Comparison of ENCODE assay signal across 19 cellular contexts in genomic region chr18:23547806-23548205, GRCh38. TPM values are rescaled to one million over a fixed set of nuclear protein-coding genes. Genes with fewer than 3 reads are reported as not detected.
DNase-seq lines count a peak whose midpoint lies in the region; ATAC-seq and TF ChIP-seq lines count a peak whose summit lies in the region.
"Had no signal": no experiment of that assay in that cellular context is flagged by ENCODE, and none has a peak within 500 bp of the region (broad histone marks: within the 10 kb centered on the region; RNA-seq: fewer than 3 reads in every experiment).

No MANE protein-coding gene starts in this region.

- H4K20me1 ChIP-seq in PC-3 (ENCODE audit: low read length), result no peaks in the 10 kb centered on the region
- no peaks in the 10 kb centered on the region for H4K20me1 ChIP-seq in MM.1S (ENCODE audit: insufficient read depth, low read length)

- intact Hi-C loops in PC-3 (cut with micrococcal nuclease), result no loop called here
- intact Hi-C loops in CD4-positive, alpha-beta memory T cell (cut with micrococcal nuclease), result no loop called here

- TF ChIP-seq CTCF in PC-3 (conservative IDR thresholded peaks at IDR 0.05; ENCODE audit: low read depth, low read length) (no peak), MM.1S (IDR thresholded peaks at IDR 0.05; ENCODE audit: low read length) (no peak)

- peaks cover under 1 to 9% (median 5%) of the 10 kb centered on the region in 4 donors for H3K4me1 Mint-ChIP-seq in CD4-positive, alpha-beta memory T cell
- H3K4me1 Mint-ChIP-seq: neural crest cell had no signal

- no peak overlapping the region for H2AFZ ChIP-seq in PC-3 (ENCODE audit: low read length)
- no peak overlapping the region for H2AFZ ChIP-seq in MM.1S (ENCODE audit: low read length)

- POLR2A ChIA-PET in PC-3 (lab: Charles Lee; ENCODE audit: unreplicated experiment), result no interaction called here
- POLR2A ChIA-PET in CD4-positive, alpha-beta memory T cell (lab: Charles Lee; ENCODE audit: partially characterized antibody), result no interaction called here

- no peaks in the 10 kb centered on the region for H3K9me3 Mint-ChIP-seq in CD4-positive, alpha-beta memory T cell
- H3K9me3 Mint-ChIP-seq: neural crest cell had no signal

- H3K4me1 ChIP-seq in PC-3 (ENCODE audit: insufficient read depth, low read length) (peaks cover 7% of the 10 kb centered on the region; the same call in 1 of the 2 replicates), MM.1S (ENCODE audit: low read length) (peaks cover 1% of the 10 kb centered on the region)
- peaks cover 4% of the 10 kb centered on the region for H3K4me1 ChIP-seq in CD4-positive, alpha-beta memory T cell (ENCODE audit: insufficient read depth, low read length)
- H3K4me1 ChIP-seq: ascending aorta, sigmoid colon had no signal

- H3F3A ChIP-seq in PC-3 (ENCODE audit: low read length, unreplicated experiment), result no peaks in the 10 kb centered on the region
- H3F3A ChIP-seq in MM.1S (ENCODE audit: insufficient read depth, low read length), result peaks cover 3% of the 10 kb centered on the region; the same call in 1 of the 2 replicates

- CTCF ChIA-PET in PC-3 (lab: Charles Lee), result no interaction called here
- CTCF ChIA-PET in CD4-positive, alpha-beta memory T cell (lab: Charles Lee; ENCODE audit: partially characterized antibody), result no interaction called here

- H3K27ac Mint-ChIP-seq in CD4-positive, alpha-beta memory T cell, result peak overlapping the region in 2 of 7 donors; percentile 4 to 16

- no peak overlapping the region for H3K4me3 Mint-ChIP-seq in CD4-positive, alpha-beta memory T cell
- H3K4me3 Mint-ChIP-seq: neural crest cell had no signal

- H3K9me3 ChIP-seq in PC-3 (ENCODE audit: low read length) (no peaks in the 10 kb centered on the region), MM.1S (replicated peaks; ENCODE audit: insufficient read depth, low read length) (no peaks in the 10 kb centered on the region)
- no peaks in the 10 kb centered on the region for H3K9me3 ChIP-seq in CD4-positive, alpha-beta memory T cell (ENCODE audit: control insufficient read depth in 1 of 2, low read length in 2 of 2)
- H3K9me3 ChIP-seq: ascending aorta, sigmoid colon had no signal

- peak overlapping the region; percentile 0; the same call in 1 of the 2 replicates for H3K27ac ChIP-seq in PC-3 (ENCODE audit: low read length)
- peak overlapping the region; percentile 30 for H3K27ac ChIP-seq in epithelial cell of prostate
- no peak overlapping the region for H3K27ac ChIP-seq in CD4-positive, alpha-beta memory T cell (ENCODE audit: low read depth, low read length)
- no peak overlapping the region for H3K27ac ChIP-seq in MM.1S (ENCODE audit: low read length)
- H3K27ac ChIP-seq: ascending aorta, C4-2B, sigmoid colon had no signal

- no peak overlapping the region for H3K4me2 ChIP-seq in PC-3 (ENCODE audit: low read length)
- no peak overlapping the region for H3K4me2 ChIP-seq in MM.1S (ENCODE audit: low read depth, low read length)

- no TSS peak for BruUV-seq in PC-3 (replicated peaks; lab: Mats Ljungman, UMichigan)

- H3K79me2 ChIP-seq in PC-3 (ENCODE audit: low read length), result no peaks in the 10 kb centered on the region
- no peaks in the 10 kb centered on the region for H3K79me2 ChIP-seq in MM.1S (ENCODE audit: low read length)

- H3K36me3 Mint-ChIP-seq in CD4-positive, alpha-beta memory T cell, result peaks cover 42 to 64% of the 10 kb centered on the region in 2 donors

- H3K4me3 ChIP-seq in PC-3 (ENCODE audit: low read length), result no peak overlapping the region
- H3K4me3 ChIP-seq in CD4-positive, alpha-beta memory T cell (ENCODE audit: low read length in 2 of 2), result no peak overlapping the region
- H3K4me3 ChIP-seq in MM.1S (ENCODE audit: low read length), result no peak overlapping the region
- H3K4me3 ChIP-seq: ascending aorta, sigmoid colon had no signal

- ATAC-seq in PC-3, result peak; percentile 81
- ATAC-seq: left ventricle myocardium superior had no signal

- H3K36me3 ChIP-seq in PC-3 (ENCODE audit: low read depth, low read length), result peaks cover 59% of the 10 kb centered on the region
- H3K36me3 ChIP-seq in CD4-positive, alpha-beta memory T cell (ENCODE audit: insufficient read depth, low read length), result peaks cover 52% of the 10 kb centered on the region
- H3K36me3 ChIP-seq in MM.1S (replicated peaks; ENCODE audit: insufficient read depth, low read length), result no peaks in the 10 kb centered on the region; the same call in none of the 2 replicates

- H3K9me2 ChIP-seq in PC-3 (replicated peaks; ENCODE audit: low read length) (no peaks in the 10 kb centered on the region), MM.1S (replicated peaks; ENCODE audit: insufficient read depth, low read length) (no peaks in the 10 kb centered on the region)

- no peaks in the 10 kb centered on the region for H3K27me3 ChIP-seq in PC-3 (ENCODE audit: low read length)
- no peaks in the 10 kb centered on the region for H3K27me3 ChIP-seq in CD4-positive, alpha-beta memory T cell (ENCODE audit: insufficient read depth, low read length)
- H3K27me3 ChIP-seq in MM.1S (replicated peaks; ENCODE audit: insufficient read depth, low read length), result no peaks in the 10 kb centered on the region
- H3K27me3 ChIP-seq: ascending aorta, sigmoid colon had no signal

- H3K9ac ChIP-seq in PC-3 (ENCODE audit: low read length) (no peak overlapping the region), MM.1S (ENCODE audit: low read length) (no peak overlapping the region)

- H3K27me3 Mint-ChIP-seq in CD4-positive, alpha-beta memory T cell, result no peaks in the 10 kb centered on the region

- peak; percentile 30 for DNase-seq in Daoy (ENCODE audit: low read depth)
- peak; percentile 45 for DNase-seq in PC-3
- DNase-seq in epithelial cell of prostate (ENCODE audit: low read depth, low spot score), result no peak
- peak; percentile 20 to 37 for DNase-seq in lung microvascular endothelial cell (ENCODE audit: low read depth in 2 of 2)
- no peak for DNase-seq in NCI-H2171 treated with DMSO at 0.1 percent for 48 hours (lab: John Stamatoyannopoulos, UW)
- DNase-seq in CD4-positive, alpha-beta memory T cell, result no peak
- DNase-seq in HuH-7.5 (ENCODE audit: low spot score), result no peak
- DNase-seq in MM.1S, result no peak
- DNase-seq: activated CD4-positive, alpha-beta T cell treated with anti-CD3 and anti-CD28 coated beads, Interleukin-2, amount 50 U/mL, for 48 hours; effector CD8-positive, alpha-beta T cell; head of caudate nucleus; KBM-7; left ventricle myocardium superior; NCI-H1694; sigmoid colon; stimulated activated naive CD4-positive, alpha-beta T cell treated with Interleukin-2 at 50 U/mL for 16 hours had no signal

RNA-seq across cellular contexts. Expression of gene NPC1, which starts 38.5 kb away (rescaled TPM):
- 9.6 and 15.1 TPM in 2 replicates for total RNA-seq in Daoy (2014; rRNA removed; shearing (Covaris generic))
- total RNA-seq in PC-3 (2014; rRNA removed) (85.5 and 122 TPM in 2 replicates), lung microvascular endothelial cell (27.0 and 30.2 TPM in 2 replicates)
- 10 to 100 TPM; 62.9 to 64.5 TPM for total RNA-seq in CD4-positive, alpha-beta memory T cell
- 10 to 100 TPM; 14.0 to 21.9 TPM for polyA plus RNA-seq in CD4-positive, alpha-beta memory T cell

RNA-seq across cellular contexts. Expression of gene RMC1, which starts 44.5 kb away (rescaled TPM):
- 32.7 and 44.1 TPM in 2 replicates for total RNA-seq in Daoy (2014; rRNA removed; shearing (Covaris generic))
- 23.2 and 27.6 TPM in 2 replicates for total RNA-seq in PC-3 (2014; rRNA removed)
- total RNA-seq in lung microvascular endothelial cell, result 17.9 and 31.5 TPM in 2 replicates
- 10 to 100 TPM; 56.6 TPM for total RNA-seq in CD4-positive, alpha-beta memory T cell
- polyA plus RNA-seq in CD4-positive, alpha-beta memory T cell, result 10 to 100 TPM; 42.7 to 45.8 TPM

Comparison
In these comparisons a context has a peak if more than half of its experiments do, and no peak if none do; other contexts are left out.
1. DNase-seq: peak in Daoy (single experiment), PC-3 (single experiment) and lung microvascular endothelial cell (2 of 2); none in epithelial cell of prostate (single experiment), NCI-H2171 treated with DMSO at 0.1 percent for 48 hours (single experiment), CD4-positive, alpha-beta memory T cell (0 of 5), HuH-7.5 (single experiment) and MM.1S (single experiment).
2. H3K27ac ChIP-seq: peak in PC-3 (single experiment) and epithelial cell of prostate (single experiment); none in CD4-positive, alpha-beta memory T cell (single experiment) and MM.1S (single experiment).